ENCODE assay signal across 9 cellular contexts in genomic region chr1:156114919-156115513, GRCh38. TPM values are rescaled to one million over a fixed set of nuclear protein-coding genes. Genes with fewer than 3 reads are reported as not detected.
DNase-seq lines count a peak whose midpoint lies in the region; ATAC-seq and TF ChIP-seq lines count a peak whose summit lies in the region.
"Had no signal": no experiment of that assay in that cellular context is flagged by ENCODE, and none has a peak within 500 bp of the region (broad histone marks: within the 10 kb centered on the region; RNA-seq: fewer than 3 reads in every experiment).

No MANE protein-coding gene starts in this region.

- TF ChIP-seq POLR2A in prostate gland (IDR thresholded peaks at IDR 0.05), result peak; percentile 14

- H3K36me3 ChIP-seq in prostate gland, result no peaks in the 10 kb centered on the region

- H3K4me1 Mint-ChIP-seq in activated T-cell treated with anti-CD3 and anti-CD28 coated beads, Interleukin-2, amount 50 U/mL, for 72 hours (ENCODE audit: low read depth), result peaks cover 50% of the 10 kb centered on the region

- peaks cover 9 to 17% of the 10 kb centered on the region in 2 donors for H3K36me3 Mint-ChIP-seq in activated T-cell treated with anti-CD3 and anti-CD28 coated beads, Interleukin-2, amount 50 U/mL, for 72 hours (ENCODE audit: insufficient read depth in 2 of 2)

- H3K27me3 ChIP-seq in prostate gland (replicated peaks; ENCODE audit: insufficient read depth), result no peaks in the 10 kb centered on the region

- peak; percentile 67 for DNase-seq in NCI-H748 (lab: John Stamatoyannopoulos, UW; ENCODE audit: unreplicated experiment)
- DNase-seq in NCI-H748 treated with DMSO at 0.1 percent for 48 hours (lab: John Stamatoyannopoulos, UW), result no peak
- DNase-seq in HK-2 (ENCODE audit: unreplicated experiment), result peak; percentile 63
- DNase-seq in activated T-cell treated with anti-CD3 and anti-CD28 coated beads, Interleukin-2, amount 50 U/mL, for 72 hours, result no peak
- DNase-seq in Right ventricle myocardium superior, result peak; percentile 64
- no peak for DNase-seq in prostate gland (ENCODE audit: low spot score)
- no peak for DNase-seq in NAMALWA (ENCODE audit: low spot score)
- DNase-seq in NOMO-1 (lab: John Stamatoyannopoulos, UW; ENCODE audit: unreplicated experiment in 2 of 2), result no peak

- H3K27ac ChIP-seq in prostate gland, result peak overlapping the region; percentile 90 to 92

- H3K9me3 Mint-ChIP-seq in activated T-cell treated with anti-CD3 and anti-CD28 coated beads, Interleukin-2, amount 50 U/mL, for 72 hours, result no peaks in the 10 kb centered on the region

- under 1% methylated on average over 48 of the region's 49 CpGs for WGBS in prostate gland

- H3K4me3 ChIP-seq in prostate gland, result peak overlapping the region; percentile 86 to 96

- H3K27me3 Mint-ChIP-seq in activated T-cell treated with anti-CD3 and anti-CD28 coated beads, Interleukin-2, amount 50 U/mL, for 72 hours (ENCODE audit: low read depth), result peaks cover 28% of the 10 kb centered on the region

- peak overlapping the region; percentile 94 to 99 for H3K4me3 Mint-ChIP-seq in activated T-cell treated with anti-CD3 and anti-CD28 coated beads, Interleukin-2, amount 50 U/mL, for 72 hours

- intact Hi-C loops in Right ventricle myocardium superior (cut with DNase I) (no loop called here), prostate gland (cut with DNase I) (no loop called here)

- TF ChIP-seq CTCF in prostate gland (IDR thresholded peaks at IDR 0.05), result no peak

- peak in 1 of 2 donors; percentile 8 for ATAC-seq in activated T-cell treated with anti-CD3 and anti-CD28 coated beads, Interleukin-2, amount 50 U/mL, for 72 hours (replicated peaks in 1 of 2)
- ATAC-seq in Right ventricle myocardium superior (ENCODE audit: poor library complexity), result peak; percentile 58

- no peaks in the 10 kb centered on the region for H3K9me3 ChIP-seq in prostate gland

- peak overlapping the region; percentile 84 for H3K27ac Mint-ChIP-seq in activated T-cell treated with anti-CD3 and anti-CD28 coated beads, Interleukin-2, amount 50 U/mL, for 72 hours

- H3K4me1 ChIP-seq in prostate gland (replicated peaks), result peaks cover 31% of the 10 kb centered on the region

RNA-seq across cellular contexts. Expression of gene LMNA, which starts 0.5 kb away (rescaled TPM):
- total RNA-seq in activated T-cell treated with anti-CD3 and anti-CD28 coated beads, Interleukin-2, amount 50 U/mL, for 72 hours, result 100 to 1,000 TPM; 125 to 159 TPM
- total RNA-seq in Right ventricle myocardium superior (270 TPM), prostate gland (100 to 1,000 TPM; 227 to 265 TPM)

RNA-seq across cellular contexts. Expression of gene MEX3A, which starts 32.8 kb away (rescaled TPM):
- total RNA-seq in activated T-cell treated with anti-CD3 and anti-CD28 coated beads, Interleukin-2, amount 50 U/mL, for 72 hours, result under 1 TPM; 0.31 to 0.97 TPM
- total RNA-seq in Right ventricle myocardium superior (0.16 TPM), prostate gland (1 to 10 TPM; 3.3 to 5.7 TPM)

RNA-seq across cellular contexts. Expression of gene SEMA4A, which starts 38.4 kb away (rescaled TPM):
- total RNA-seq in activated T-cell treated with anti-CD3 and anti-CD28 coated beads, Interleukin-2, amount 50 U/mL, for 72 hours, result 10 to 100 TPM; 63.7 to 80.3 TPM
- total RNA-seq in Right ventricle myocardium superior (1.4 TPM), prostate gland (10 to 100 TPM; 22.9 to 44.9 TPM)

RNA-seq across cellular contexts. Expression of gene RAB25, which starts 54.1 kb away (rescaled TPM):
- total RNA-seq in activated T-cell treated with anti-CD3 and anti-CD28 coated beads, Interleukin-2, amount 50 U/mL, for 72 hours, result under 1 TPM; 0.53 to 0.95 TPM
- total RNA-seq in Right ventricle myocardium superior (not detected), prostate gland (100 to 1,000 TPM in 1 of 2 donors, 10 to 100 TPM in 1; 33.5 to 100 TPM)
- total RNA-seq: Daoy had no signal

Comparison
In these comparisons a context has a peak if more than half of its experiments do, and no peak if none do; other contexts are left out.
1. DNase-seq: peak in NCI-H748 (single experiment), HK-2 (single experiment) and Right ventricle myocardium superior (single experiment); none in NCI-H748 treated with DMSO at 0.1 percent for 48 hours (single experiment), activated T-cell treated with anti-CD3 and anti-CD28 coated beads, Interleukin-2, amount 50 U/mL, for 72 hours (0 of 2), prostate gland (single experiment), NAMALWA (single experiment) and NOMO-1 (0 of 2).